20 cellular contexts compared by ENCODE assay signal in genomic region chr16:22623351-22623781, GRCh38.
A peak's percentile ranks its signal among the peaks of the same experiment; 100 is the strongest.
DNase-seq lines count a peak whose midpoint lies in the region; ATAC-seq, FAIRE-seq and TF ChIP-seq lines count a peak whose summit lies in the region.
"Had no signal": no experiment of that assay in that cellular context is flagged by ENCODE, and none has a peak within 500 bp of the region (broad histone marks: within the 10 kb centered on the region; RNA-seq: fewer than 3 reads in every experiment).

No MANE protein-coding gene starts in this region.

- no peak for TF ChIP-seq CTCF in GM23338 (conservative IDR thresholded peaks at IDR 0.05; ENCODE audit: low read depth in 2 of 2)
- no peak for TF ChIP-seq CTCF in fibroblast of villous mesenchyme (IDR thresholded peaks at IDR 0.05; ENCODE audit: insufficient read depth, low read depth, low read length)
- no peak for TF ChIP-seq CTCF in colonic mucosa (IDR thresholded peaks at IDR 0.05)

- peaks cover 46% of the 10 kb centered on the region for H3K4me1 ChIP-seq in GM23338 (ENCODE audit: insufficient read depth)
- no peaks in the 10 kb centered on the region for H3K4me1 ChIP-seq in colonic mucosa
- H3K4me1 ChIP-seq: testis had no signal

- FAIRE-seq in urothelium cell line (lab: Jason Lieb, UNC): no peak
- FAIRE-seq: GM19239 had no signal

- no peak overlapping the region for H3K4me3 ChIP-seq in GM23338
- no peak overlapping the region for H3K4me3 ChIP-seq in fibroblast of villous mesenchyme (ENCODE audit: low read depth, low read length)
- no peak overlapping the region for H3K4me3 ChIP-seq in colonic mucosa
- H3K4me3 ChIP-seq: testis had no signal

- H3K9me3 ChIP-seq in colonic mucosa: no peaks in the 10 kb centered on the region
- H3K9me3 ChIP-seq: testis had no signal

- ATAC-seq in GM23338: no peak
- no peak for ATAC-seq in stimulated activated naive B cell treated with anti-CD40 and anti-IgM and Interleukin-4, amounts not matched to agents 10 μg/mL and 1 μg/mL and 100 μg/mL, for 72 hours (replicated peaks)
- ATAC-seq: activated CD8-positive, alpha-beta T cell treated with anti-CD3 and anti-CD28 coated beads, Interleukin-2, amount 10 ng/mL, durations not matched to agents 7 days and 5 days; effector memory CD8-positive, alpha-beta T cell; naive thymus-derived CD8-positive, alpha-beta T cell had no signal

- in situ Hi-C loops in G401 (cut with HindIII; ENCODE audit: low sequenced_read_pairs): no loop called here

- H3K4me2 ChIP-seq in GM23338: no peak overlapping the region

- intact Hi-C loops in colonic mucosa (cut with DNase I): no loop called here

- H3K36me3 Mint-ChIP-seq in GM23338 (ENCODE audit: low read depth): no peaks in the 10 kb centered on the region
- H3K36me3 Mint-ChIP-seq in stimulated activated naive B cell treated with anti-CD40 and anti-IgM and Interleukin-4, amounts not matched to agents 10 μg/mL and 1 μg/mL and 100 μg/mL, for 72 hours: no peaks in the 10 kb centered on the region
- H3K36me3 Mint-ChIP-seq: activated naive CD8-positive, alpha-beta T cell treated with anti-CD3 and anti-CD28 coated beads, Interleukin-2, amount 10 ng/mL, durations not matched to agents 7 days and 5 days; naive thymus-derived CD8-positive, alpha-beta T cell had no signal

- H4K20me1 ChIP-seq in GM23338 (replicated peaks; ENCODE audit: insufficient read depth): no peaks in the 10 kb centered on the region

- H3K36me3 ChIP-seq in GM23338 (ENCODE audit: insufficient read depth) (no peaks in the 10 kb centered on the region), colonic mucosa (no peaks in the 10 kb centered on the region)

- H3K4me3 Mint-ChIP-seq in GM23338: no peak overlapping the region
- H3K4me3 Mint-ChIP-seq in stimulated activated naive B cell treated with anti-CD40 and anti-IgM and Interleukin-4, amounts not matched to agents 10 μg/mL and 1 μg/mL and 100 μg/mL, for 72 hours: no peak overlapping the region
- H3K4me3 Mint-ChIP-seq: activated B cell treated with CpG ODN at 0.5 μM for 24 hours; activated CD8-positive, alpha-beta T cell treated with anti-CD3 and anti-CD28 coated beads, Interleukin-2, amount 10 ng/mL, durations not matched to agents 7 days and 5 days; activated naive CD8-positive, alpha-beta T cell treated with anti-CD3 and anti-CD28 coated beads, Interleukin-2, amount 10 ng/mL, durations not matched to agents 7 days and 5 days; central memory CD8-positive, alpha-beta T cell; effector memory CD8-positive, alpha-beta T cell; naive thymus-derived CD8-positive, alpha-beta T cell had no signal

- H3F3A ChIP-seq in GM23338 (replicated peaks; ENCODE audit: low read depth): no peaks in the 10 kb centered on the region; the same call in 1 of the 2 replicates

- 0 out of 2 replicates have a peak overlapping the region, but pooled peaks have one; percentile 28 for H2AFZ ChIP-seq in GM23338

- H3K79me2 ChIP-seq in GM23338 (replicated peaks; ENCODE audit: insufficient read depth): no peaks in the 10 kb centered on the region

- no peak overlapping the region for H3K27ac ChIP-seq in GM23338 (ENCODE audit: low read depth)
- H3K27ac ChIP-seq in colonic mucosa: no peak overlapping the region
- H3K27ac ChIP-seq: C4-2B, testis had no signal

- no peaks in the 10 kb centered on the region for H3K9me2 ChIP-seq in GM23338 (ENCODE audit: insufficient read depth)

- no peak overlapping the region for H3K9ac ChIP-seq in colonic mucosa (ENCODE audit: low read depth in 2 of 2, low read length in 2 of 2)

- DNase-seq in GM23338 (ENCODE audit: low spot score) (no peak), amniotic epithelial cell (ENCODE audit: low read depth) (peak; percentile 37), fibroblast of villous mesenchyme (ENCODE audit: low read depth) (peak; percentile 73), urothelium cell line (ENCODE audit: low spot score) (peak; percentile 44), G401 (ENCODE audit: low spot score) (no peak), colonic mucosa (no peak)
- DNase-seq in stimulated activated naive B cell treated with anti-CD40 and anti-IgM and Interleukin-4, amounts not matched to agents 10 μg/mL and 1 μg/mL and 100 μg/mL, for 72 hours: no peak
- DNase-seq: activated B cell treated with CpG ODN at 0.5 μM for 24 hours; activated CD8-positive, alpha-beta T cell treated with anti-CD3 and anti-CD28 coated beads, Interleukin-2, amount 10 ng/mL, durations not matched to agents 7 days and 5 days; activated naive CD8-positive, alpha-beta T cell treated with anti-CD3 and anti-CD28 coated beads, Interleukin-2, amount 10 ng/mL, durations not matched to agents 7 days and 5 days; DMS153; effector memory CD8-positive, alpha-beta T cell; naive thymus-derived CD8-positive, alpha-beta T cell; NCI-H187; NCI-H446 treated with DMSO at 0.1 percent for 48 hours; Right ventricle myocardium superior; testis had no signal

- H3K9me3 Mint-ChIP-seq in GM23338: no peaks in the 10 kb centered on the region
- no peaks in the 10 kb centered on the region for H3K9me3 Mint-ChIP-seq in stimulated activated naive B cell treated with anti-CD40 and anti-IgM and Interleukin-4, amounts not matched to agents 10 μg/mL and 1 μg/mL and 100 μg/mL, for 72 hours
- H3K9me3 Mint-ChIP-seq: activated B cell treated with CpG ODN at 0.5 μM for 24 hours; activated naive CD8-positive, alpha-beta T cell treated with anti-CD3 and anti-CD28 coated beads, Interleukin-2, amount 10 ng/mL, durations not matched to agents 7 days and 5 days; central memory CD8-positive, alpha-beta T cell; effector memory CD8-positive, alpha-beta T cell; naive thymus-derived CD8-positive, alpha-beta T cell had no signal

- H3K27ac Mint-ChIP-seq in GM23338: no peak overlapping the region
- no peak overlapping the region for H3K27ac Mint-ChIP-seq in stimulated activated naive B cell treated with anti-CD40 and anti-IgM and Interleukin-4, amounts not matched to agents 10 μg/mL and 1 μg/mL and 100 μg/mL, for 72 hours
- H3K27ac Mint-ChIP-seq: activated B cell treated with CpG ODN at 0.5 μM for 24 hours; activated CD8-positive, alpha-beta T cell treated with anti-CD3 and anti-CD28 coated beads, Interleukin-2, amount 10 ng/mL, durations not matched to agents 7 days and 5 days; activated naive CD8-positive, alpha-beta T cell treated with anti-CD3 and anti-CD28 coated beads, Interleukin-2, amount 10 ng/mL, durations not matched to agents 7 days and 5 days; effector memory CD8-positive, alpha-beta T cell; naive thymus-derived CD8-positive, alpha-beta T cell had no signal

- peaks cover 3% of the 10 kb centered on the region for H3K27me3 Mint-ChIP-seq in GM23338 (ENCODE audit: insufficient read depth, low read depth, poor library complexity)
- peaks cover 0 to 18% of the 10 kb centered on the region in 2 donors for H3K27me3 Mint-ChIP-seq in stimulated activated naive B cell treated with anti-CD40 and anti-IgM and Interleukin-4, amounts not matched to agents 10 μg/mL and 1 μg/mL and 100 μg/mL, for 72 hours

- H3K27me3 ChIP-seq in GM23338 (ENCODE audit: insufficient read depth) (no peaks in the 10 kb centered on the region), colonic mucosa (no peaks in the 10 kb centered on the region)
- H3K27me3 ChIP-seq: testis had no signal

- peaks cover 9% of the 10 kb centered on the region for H3K4me1 Mint-ChIP-seq in GM23338
- H3K4me1 Mint-ChIP-seq in stimulated activated naive B cell treated with anti-CD40 and anti-IgM and Interleukin-4, amounts not matched to agents 10 μg/mL and 1 μg/mL and 100 μg/mL, for 72 hours: peaks cover 0 to 2% of the 10 kb centered on the region in 2 donors
- H3K4me1 Mint-ChIP-seq: activated B cell treated with CpG ODN at 0.5 μM for 24 hours; activated naive CD8-positive, alpha-beta T cell treated with anti-CD3 and anti-CD28 coated beads, Interleukin-2, amount 10 ng/mL, durations not matched to agents 7 days and 5 days; central memory CD8-positive, alpha-beta T cell had no signal

Comparison
In these comparisons a context has a peak if more than half of its experiments do, and no peak if none do; other contexts are left out.
1. DNase-seq: peak in amniotic epithelial cell (single experiment), fibroblast of villous mesenchyme (single experiment) and urothelium cell line (single experiment); none in GM23338 (single experiment), stimulated activated naive B cell treated with anti-CD40 and anti-IgM and Interleukin-4, amounts not matched to agents 10 μg/mL and 1 μg/mL and 100 μg/mL, for 72 hours (single experiment), G401 (single experiment) and colonic mucosa (single experiment).